16 cellular contexts compared by ENCODE assay signal in the genomic region with DNA sequence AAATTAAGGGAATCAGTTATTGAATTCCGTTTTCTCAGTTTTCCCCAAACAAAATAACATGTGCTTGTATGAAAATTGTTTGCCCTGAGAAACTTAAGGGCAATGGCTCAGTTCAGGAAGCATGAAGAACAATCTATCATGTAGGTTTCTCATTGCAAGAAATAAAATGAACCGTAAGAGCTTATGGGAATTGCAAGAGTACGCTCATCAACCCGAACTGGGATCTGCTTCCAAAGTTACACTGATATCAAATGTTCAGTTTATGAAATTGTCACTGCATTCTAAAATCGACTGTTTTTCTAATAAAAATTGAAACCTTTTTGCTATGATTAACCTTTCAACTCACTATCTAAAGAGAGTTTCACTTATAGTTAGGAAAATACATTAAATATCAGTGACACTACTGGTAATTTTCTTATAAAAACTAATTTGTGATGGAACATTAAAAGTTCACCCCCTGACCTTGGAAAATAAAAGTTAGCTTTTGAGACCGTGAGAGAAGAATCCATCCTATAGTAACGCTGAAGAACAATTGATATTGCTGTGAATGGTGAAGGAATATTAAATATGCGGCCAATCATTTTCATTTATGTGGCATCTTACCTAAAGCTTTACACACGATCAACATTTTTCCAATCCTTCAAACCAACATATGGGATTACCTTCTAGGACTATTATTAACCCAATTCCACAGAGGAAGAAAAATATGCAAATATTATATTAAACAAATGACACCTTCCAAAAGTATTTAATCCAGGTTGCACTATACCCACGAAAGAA. TPM values are rescaled to one million over a fixed set of nuclear protein-coding genes. Genes with fewer than 3 reads are reported as not detected.
DNase-seq lines count a peak whose midpoint lies in the region; ATAC-seq, FAIRE-seq and TF ChIP-seq lines count a peak whose summit lies in the region.
"Had no signal": no experiment of that assay in that cellular context is flagged by ENCODE, and none has a peak within 500 bp of the region (broad histone marks: within the 10 kb centered on the region; RNA-seq: fewer than 3 reads in every experiment).

No MANE protein-coding gene starts in this region.

- TF ChIP-seq CTCF in left ventricle myocardium inferior (IDR thresholded peaks at IDR 0.05; ENCODE audit: borderline replicate concordance), result no peak
- TF ChIP-seq CTCF in fibroblast of mammary gland (conservative IDR thresholded peaks at IDR 0.05; ENCODE audit: control insufficient read depth, insufficient read depth, low read depth, low read length), result no peak
- TF ChIP-seq CTCF in psoas muscle (IDR thresholded peaks at IDR 0.05), result no peak
- TF ChIP-seq CTCF in upper lobe of right lung (IDR thresholded peaks at IDR 0.05), result no peak

- H3K4me3 ChIP-seq in left ventricle myocardium inferior, result peak overlapping the region; percentile 75
- peak overlapping the region; percentile 57 for H3K4me3 ChIP-seq in fibroblast of mammary gland (ENCODE audit: control insufficient read depth, low read depth, low read length)
- H3K4me3 ChIP-seq in psoas muscle, result peak overlapping the region; percentile 71
- peak overlapping the region; percentile 54 for H3K4me3 ChIP-seq in upper lobe of right lung
- H3K4me3 ChIP-seq: MG63 had no signal

- no peak for DNase-seq in left ventricle myocardium inferior
- no peak for DNase-seq in cardiac septum (ENCODE audit: low spot score)
- DNase-seq in fibroblast of mammary gland (ENCODE audit: low read depth), result peak; percentile 39
- no peak for DNase-seq in psoas muscle
- no peak for DNase-seq in upper lobe of right lung
- no peak for DNase-seq in NCI-H1436 treated with DMSO at 0.1 percent for 48 hours (lab: John Stamatoyannopoulos, UW)
- DNase-seq in GM19239 (ENCODE audit: insufficient read length, low spot score), result no peak
- DNase-seq: activated CD4-positive, alpha-beta T cell treated with anti-CD3 and anti-CD28 coated beads, Interleukin-2, amount 50 U/mL, for 4 hours; activated T-cell treated with anti-CD3 and anti-CD28 coated beads, Interleukin-2, amount 50 U/mL, for 24 hours; mesendoderm; MG63; NCI-H774; occipital lobe; SW 1271 had no signal

- H3K27me3 ChIP-seq in left ventricle myocardium inferior (ENCODE audit: low read depth) (peaks cover 59% of the 10 kb centered on the region), psoas muscle (ENCODE audit: insufficient read depth in 3 of 3, low read length in 2 of 3) (peaks cover 0 to 37% (median 12%) of the 10 kb centered on the region in 3 donors), upper lobe of right lung (peaks cover 38% of the 10 kb centered on the region)

- H3K9me3 ChIP-seq in left ventricle myocardium inferior (replicated peaks) (no peaks in the 10 kb centered on the region), psoas muscle (no peaks in the 10 kb centered on the region), upper lobe of right lung (no peaks in the 10 kb centered on the region)
- H3K9me3 ChIP-seq: MG63 had no signal

- intact Hi-C loops in left ventricle myocardium inferior (cut with micrococcal nuclease) (no loop called here), cardiac septum (cut with DNase I) (loop anchor here (2.0 kb wide), 1 partner anchor 127 kb away; no protein-coding TSS in a partner anchor), psoas muscle (cut with DNase I) (loop anchor here in 1 of 2 donors (10.0 kb wide), 1 partner anchor 381 kb away; no protein-coding TSS in a partner anchor), upper lobe of right lung (cut with DNase I) (no loop called here)

- WGBS in psoas muscle, 3 donors, result 31 to 37% (median 36%) methylated on average over 10 of the region's 10 CpGs

- H3K36me3 ChIP-seq in left ventricle myocardium inferior (no peaks in the 10 kb centered on the region), psoas muscle (ENCODE audit: insufficient read depth in 1 of 2, low read depth in 1 of 2) (no peaks in the 10 kb centered on the region), upper lobe of right lung (no peaks in the 10 kb centered on the region)
- H3K36me3 ChIP-seq: MG63 had no signal

- H3K27ac ChIP-seq in left ventricle myocardium inferior (replicated peaks), result peak overlapping the region; percentile 93
- H3K27ac ChIP-seq in psoas muscle, result peak overlapping the region; percentile 76
- H3K27ac ChIP-seq in upper lobe of right lung, result peak overlapping the region; percentile 32

- no peak for FAIRE-seq in GM19239 (lab: Jason Lieb, UNC)

- ATAC-seq in psoas muscle, result no peak
- no peak for ATAC-seq in upper lobe of right lung
- no peak for ATAC-seq in GM18867 (IDR thresholded peaks at IDR 0.05; ENCODE audit: unreplicated experiment)

- H3K4me1 ChIP-seq in left ventricle myocardium inferior, result peaks cover 34% of the 10 kb centered on the region
- H3K4me1 ChIP-seq in psoas muscle, result no peaks in the 10 kb centered on the region
- no peaks in the 10 kb centered on the region for H3K4me1 ChIP-seq in upper lobe of right lung

RNA-seq across cellular contexts. Expression of gene MEOX2, which starts 2.3 kb away (rescaled TPM):
- total RNA-seq in left ventricle myocardium inferior, result 7.7 TPM
- 6.9 TPM for total RNA-seq in cardiac septum
- total RNA-seq in psoas muscle, result 1 to 10 TPM; 3.8 to 6.9 (median 5.3) TPM
- 1 to 10 TPM; 3.1 to 4.0 (median 3.7) TPM for polyA plus RNA-seq in psoas muscle
- total RNA-seq in upper lobe of right lung, result 21.9 TPM
- polyA plus RNA-seq: AG04450 had no signal

Comparison
In these comparisons a context has a peak if more than half of its experiments do, and no peak if none do; other contexts are left out.
1. H3K27ac ChIP-seq: peak in every context shown above with its lines; median percentile 93 in left ventricle myocardium inferior; 76 in psoas muscle; 32 in upper lobe of right lung.